ENCODE assay signal across 31 cellular contexts in the genomic region with DNA sequence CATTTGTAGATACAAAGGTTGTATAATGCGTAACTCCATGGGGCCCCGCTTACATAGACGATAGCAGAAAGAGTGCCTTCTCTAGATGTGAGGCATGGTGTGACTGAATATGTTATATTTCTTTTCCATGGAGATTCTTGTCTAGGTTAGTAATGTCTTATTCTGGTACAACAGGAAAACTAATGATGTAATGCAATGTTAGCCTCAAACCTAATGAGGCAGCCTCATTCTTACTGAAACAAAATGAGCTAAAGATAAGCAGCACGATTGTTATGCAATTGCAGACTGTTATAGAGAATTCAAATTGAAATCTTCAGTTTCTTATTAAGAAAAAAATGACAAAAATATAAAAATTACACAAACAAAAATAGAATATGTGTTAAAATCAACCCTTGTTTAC.
A peak's percentile ranks its signal among the peaks of the same experiment; 100 is the strongest.
DNase-seq lines count a peak whose midpoint lies in the region; ATAC-seq, FAIRE-seq and TF ChIP-seq lines count a peak whose summit lies in the region.
"Had no signal": no experiment of that assay in that cellular context is flagged by ENCODE, and none has a peak within 500 bp of the region (broad histone marks: within the 10 kb centered on the region; RNA-seq: fewer than 3 reads in every experiment).

No MANE protein-coding gene starts in this region.

- H3K27ac Mint-ChIP-seq in WTC11: no peak overlapping the region
- H3K27ac Mint-ChIP-seq: CD4-positive, alpha-beta memory T cell; T-helper 2 cell treated with Interferon-gamma antibody and Interleukin-4, amounts not matched to agents 5 μg/mL and 100 μg/mL, for 36 hours had no signal

- H3K36me3 ChIP-seq in HepG2 (replicated peaks in 1 of 2; ENCODE audit: control insufficient read depth in 1 of 2, insufficient read depth in 2 of 2, low read length in 2 of 2) (no peaks in the 10 kb centered on the region), right lobe of liver (no peaks in the 10 kb centered on the region), endothelial cell of umbilical vein (ENCODE audit: control insufficient read depth in 2 of 2, extremely low read depth in 1 of 2, insufficient read depth in 2 of 2, low read length in 2 of 2) (no peaks in the 10 kb centered on the region)
- H3K36me3 ChIP-seq: breast epithelium had no signal

- H3K4me1 Mint-ChIP-seq in WTC11: peaks cover 17% of the 10 kb centered on the region
- H3K4me1 Mint-ChIP-seq: CD4-positive, alpha-beta memory T cell had no signal

- dilution Hi-C loops in endothelial cell of umbilical vein (cut with MboI; ENCODE audit: extremely low pct_ligation_motif_present, low sequenced_read_pairs): no loop called here

- DNase-seq in HepG2 (ENCODE audit: low spot score): no peak
- no peak for DNase-seq in right lobe of liver
- DNase-seq in endothelial cell of umbilical vein (ENCODE audit: low read depth, low spot score): peak; percentile 35
- peak; percentile 14 for DNase-seq in kidney glomerular epithelial cell (lab: John Stamatoyannopoulos, UW)
- no peak for DNase-seq in NCI-H2171 (lab: John Stamatoyannopoulos, UW)
- no peak for DNase-seq in WTC11 (ENCODE audit: low spot score)
- DNase-seq in EL: no peak
- DNase-seq: activated CD4-positive, alpha-beta T cell treated with anti-CD3 and anti-CD28 coated beads for 48 hours; activated CD8-positive, alpha-beta memory T cell treated with anti-CD3 and anti-CD28 coated beads for 24 hours; activated gamma-delta T cell; activated T-cell treated with anti-CD3 and anti-CD28 coated beads, Interleukin-2, amount 50 U/mL, for 1 hour; CD4-positive, alpha-beta memory T cell; cortex of kidney; Kasumi-1; NCI-H1436; NCI-H2107; NCI-H510A treated with DMSO at 0.1 percent for 48 hours; posterior cingulate gyrus; Right ventricle myocardium superior; stimulated activated CD4-positive, alpha-beta T cell treated with anti-CD3 and anti-CD28 coated beads, Interleukin-15, amount 100 ng/mL, for 24 hours; stimulated activated naive CD4-positive, alpha-beta T cell; testis had no signal

- ATAC-seq in HepG2: no peak
- no peak for ATAC-seq in right lobe of liver
- ATAC-seq in GM18873 (IDR thresholded peaks at IDR 0.05; ENCODE audit: low FRiP score, unreplicated experiment): no peak
- ATAC-seq in WTC11: no peak
- ATAC-seq: sciatic nerve had no signal

- TF ChIP-seq EP300 in HepG2 (IDR thresholded peaks at IDR 0.05; ENCODE audit: low read depth in 2 of 2, low read length in 2 of 2) (no peak), HepG2 (CRISPR knock-in tag; IDR thresholded peaks at IDR 0.05; ENCODE audit: borderline replicate concordance) (no peak)

- H3K36me3 Mint-ChIP-seq in WTC11: 0 out of 2 replicates have a peak, but pooled peaks cover 4% of the 10 kb centered on the region
- H3K36me3 Mint-ChIP-seq: CD4-positive, alpha-beta memory T cell had no signal

- no peaks in the 10 kb centered on the region for H3K27me3 ChIP-seq in HepG2 (ENCODE audit: control insufficient read depth in 1 of 2, insufficient read depth in 2 of 2, low read length in 2 of 2)
- H3K27me3 ChIP-seq in right lobe of liver: no peaks in the 10 kb centered on the region
- no peaks in the 10 kb centered on the region for H3K27me3 ChIP-seq in endothelial cell of umbilical vein (ENCODE audit: control insufficient read depth in 2 of 2, insufficient read depth in 2 of 2, low read length in 2 of 2)
- H3K27me3 ChIP-seq: breast epithelium, testis had no signal

- no peaks in the 10 kb centered on the region for H4K20me1 ChIP-seq in HepG2 (ENCODE audit: insufficient read depth, low read length)
- H4K20me1 ChIP-seq in endothelial cell of umbilical vein (replicated peaks; ENCODE audit: control insufficient read depth, extremely low read depth, insufficient read depth, low read length): no peaks in the 10 kb centered on the region

- peaks cover 5% of the 10 kb centered on the region for H3K9me3 Mint-ChIP-seq in WTC11
- H3K9me3 Mint-ChIP-seq: T-helper 2 cell treated with Interferon-gamma antibody and Interleukin-4, amounts not matched to agents 5 μg/mL and 100 μg/mL, for 36 hours had no signal

- H3K79me2 ChIP-seq in HepG2 (ENCODE audit: insufficient read depth, low read length) (no peaks in the 10 kb centered on the region), endothelial cell of umbilical vein (ENCODE audit: control insufficient read depth, insufficient read depth, low read length) (no peaks in the 10 kb centered on the region)

- in situ Hi-C loops in HepG2 (cut with HindIII; ENCODE audit: extremely low pct_ligation_motif_present, low pct_unique_long_range_greater_than_20kb): no loop called here

- H3K9ac ChIP-seq in HepG2 (ENCODE audit: insufficient read depth, low read depth, low read length) (no peak overlapping the region), endothelial cell of umbilical vein (replicated peaks; ENCODE audit: extremely low read depth, insufficient read depth, low read length) (no peak overlapping the region)

- H3K9me3 ChIP-seq in HepG2 (ENCODE audit: low read length) (no peaks in the 10 kb centered on the region), right lobe of liver (no peaks in the 10 kb centered on the region), endothelial cell of umbilical vein (replicated peaks; ENCODE audit: control insufficient read depth, insufficient read depth, low read length) (no peaks in the 10 kb centered on the region)
- H3K9me3 ChIP-seq: breast epithelium, testis had no signal

- POLR2A ChIA-PET in HepG2 (lab: Yijun Ruan, JAX): no interaction called here
- POLR2A ChIA-PET in endothelial cell of umbilical vein (lab: Charles Lee): no interaction called here
- POLR2A ChIA-PET in WTC11 (lab: Charles Lee): no interaction called here

- TF ChIP-seq CTCF in HepG2 (CRISPR knock-in tag; IDR thresholded peaks at IDR 0.05) (no peak), right lobe of liver (IDR thresholded peaks at IDR 0.05) (no peak), endothelial cell of umbilical vein (IDR thresholded peaks at IDR 0.05; ENCODE audit: extremely low read depth in 1 of 2, insufficient read depth in 1 of 2, low read depth in 1 of 2, low read length in 2 of 2) (no peak), WTC11 (IDR thresholded peaks at IDR 0.05) (no peak)

- no peak for TF ChIP-seq RAD21 in HepG2 (CRISPR knock-in tag; IDR thresholded peaks at IDR 0.05)

- H3K4me1 ChIP-seq in HepG2 (ENCODE audit: insufficient read depth, low read length) (peaks cover 5% of the 10 kb centered on the region; the same call in 1 of the 2 replicates), right lobe of liver (no peaks in the 10 kb centered on the region), endothelial cell of umbilical vein (ENCODE audit: control insufficient read depth, extremely low read depth, insufficient read depth, low read length) (no peaks in the 10 kb centered on the region)
- H3K4me1 ChIP-seq: breast epithelium, testis had no signal

- H3K4me2 ChIP-seq in HepG2 (ENCODE audit: low read depth, low read length): no peak overlapping the region
- no peak overlapping the region for H3K4me2 ChIP-seq in endothelial cell of umbilical vein (ENCODE audit: insufficient read depth, low read length)

- no TSS peak for BruUV-seq in HepG2 (replicated peaks; lab: Mats Ljungman, UMichigan)
- no TSS peak for BruUV-seq in endothelial cell of umbilical vein (replicated peaks; lab: Mats Ljungman, UMichigan)

- intact Hi-C loops in HepG2 (cut with micrococcal nuclease; ENCODE audit: unreplicated experiment): no loop called here
- intact Hi-C loops in right lobe of liver (cut with DNase I): no loop called here
- intact Hi-C loops in endothelial cell of umbilical vein (cut with micrococcal nuclease): no loop called here

- FAIRE-seq in HepG2 (lab: Jason Lieb, UNC) (no peak), endothelial cell of umbilical vein (lab: Jason Lieb, UNC) (no peak)
- FAIRE-seq: GM12892, urothelium cell line had no signal

- H3K4me3 ChIP-seq in HepG2 (replicated peaks in 1 of 3; ENCODE audit: insufficient read depth in 1 of 3, low read depth in 2 of 3, low read length in 3 of 3) (no peak overlapping the region), right lobe of liver (no peak overlapping the region), endothelial cell of umbilical vein (replicated peaks in 1 of 3; ENCODE audit: insufficient read depth in 1 of 3, low read depth in 1 of 3, low read length in 3 of 3) (no peak overlapping the region)
- H3K4me3 ChIP-seq: breast epithelium, lung, testis had no signal

- no peaks in the 10 kb centered on the region for H3K27me3 Mint-ChIP-seq in WTC11 (ENCODE audit: low read depth)
- H3K27me3 Mint-ChIP-seq: CD4-positive, alpha-beta memory T cell had no signal

- TF ChIP-seq POLR2A in HepG2 (IDR thresholded peaks at IDR 0.05; ENCODE audit: insufficient read depth in 1 of 2, low read depth in 2 of 2, low read length in 2 of 2) (no peak), right lobe of liver (IDR thresholded peaks at IDR 0.05) (no peak), endothelial cell of umbilical vein (IDR thresholded peaks at IDR 0.05; ENCODE audit: low read depth, low read length) (no peak)

- CTCF ChIA-PET in HepG2 (lab: Yijun Ruan, JAX; ENCODE audit: low intra/inter-chr PET ratio, low total read pairs): no interaction called here
- CTCF ChIA-PET in endothelial cell of umbilical vein (lab: Charles Lee): no interaction called here
- CTCF ChIA-PET in WTC11 (lab: Charles Lee): no interaction called here

- H3K9me1 ChIP-seq in endothelial cell of umbilical vein (replicated peaks; ENCODE audit: control insufficient read depth, extremely low read depth, insufficient read depth, low read length): no peaks in the 10 kb centered on the region

- H2AFZ ChIP-seq in HepG2 (ENCODE audit: low read length) (no peak overlapping the region), endothelial cell of umbilical vein (ENCODE audit: low read depth, low read length) (peak overlapping the region; percentile 24)

- H3K27ac ChIP-seq in HepG2 (ENCODE audit: extremely low read length, insufficient read depth, low read length): no peak overlapping the region
- H3K27ac ChIP-seq in right lobe of liver: no peak overlapping the region
- H3K27ac ChIP-seq in endothelial cell of umbilical vein (ENCODE audit: insufficient read depth, low read depth, low read length): no peak overlapping the region
- H3K27ac ChIP-seq: 22Rv1, breast epithelium, testis, VCaP had no signal

- WGBS in HepG2 (ENCODE audit: low lambda C conversion rate): 37% methylated on average over 4 of the region's 4 CpGs
- WGBS in right lobe of liver (ENCODE audit: insufficient coverage, low coverage, low lambda C conversion rate, missing lambda C conversion rate): 79% methylated on average over 4 of the region's 4 CpGs

- no peak overlapping the region for H3K4me3 Mint-ChIP-seq in WTC11
- H3K4me3 Mint-ChIP-seq: CD4-positive, alpha-beta memory T cell; T-helper 2 cell treated with Interferon-gamma antibody and Interleukin-4, amounts not matched to agents 5 μg/mL and 100 μg/mL, for 36 hours had no signal

TF ChIP-seq in HepG2, 621 proteins besides CTCF, POLR2A, EP300 and RAD21 (continues in another document):
- TF ChIP-seq WIZ (CRISPR knock-in tag; IDR thresholded peaks at IDR 0.05): no peak
- TF ChIP-seq RAD51 (IDR thresholded peaks at IDR 0.05; ENCODE audit: borderline replicate concordance): no peak

TF ChIP-seq in endothelial cell of umbilical vein, 7 proteins besides CTCF, POLR2A, EP300 and RAD21 (continues in another document):
- TF ChIP-seq GATA2 (IDR thresholded peaks at IDR 0.05; ENCODE audit: insufficient read depth, insufficient read length, low read depth, low read length): no peak

Comparison
In these comparisons a context has a peak if more than half of its experiments do, and no peak if none do; other contexts are left out.
1. DNase-seq: peak in endothelial cell of umbilical vein (single experiment) and kidney glomerular epithelial cell (single experiment); none in HepG2 (single experiment), right lobe of liver (0 of 3), NCI-H2171 (single experiment), WTC11 (single experiment) and EL (single experiment).